ENCODE assay signal across 13 cellular contexts in genomic region chr1:243471026-243471685, GRCh38.
A peak's percentile ranks its signal among the peaks of the same experiment; 100 is the strongest.
DNase-seq lines count a peak whose midpoint lies in the region; ATAC-seq and TF ChIP-seq lines count a peak whose summit lies in the region.
"Had no signal": no experiment of that assay in that cellular context is flagged by ENCODE, and none has a peak within 500 bp of the region (broad histone marks: within the 10 kb centered on the region; RNA-seq: fewer than 3 reads in every experiment).

No MANE protein-coding gene starts in this region.

- ATAC-seq in WTC11 (no peak), HG03442 (IDR thresholded peaks at IDR 0.05; ENCODE audit: unreplicated experiment) (no peak)
- ATAC-seq in activated naive CD4-positive, alpha-beta T cell treated with anti-CD3 and anti-CD28 coated beads, Interleukin-2, amount 50 U/mL, for 72 hours = no peak
- ATAC-seq: activated CD4-positive, CD25-positive, alpha-beta regulatory T cell treated with anti-CD3 and anti-CD28 coated beads, Interleukin-2, amount 50 U/mL, for 24 hours had no signal

- peak overlapping the region; percentile 41 for H3K27ac Mint-ChIP-seq in WTC11
- H3K27ac Mint-ChIP-seq in nephron = peak overlapping the region in 2 of 3 experiments; percentile 6 to 33
- H3K27ac Mint-ChIP-seq in activated naive CD4-positive, alpha-beta T cell treated with anti-CD3 and anti-CD28 coated beads, Interleukin-2, amount 50 U/mL, for 72 hours = peak overlapping the region in 1 of 2 donors; percentile 43

- H3K27me3 Mint-ChIP-seq in WTC11 (ENCODE audit: low read depth) (no peaks in the 10 kb centered on the region), nephron (ENCODE audit: low read depth) (no peaks in the 10 kb centered on the region)

- POLR2A ChIA-PET in WTC11 (lab: Charles Lee) = no interaction called here

- H3K4me1 Mint-ChIP-seq in WTC11 = peaks cover 60% of the 10 kb centered on the region
- H3K4me1 Mint-ChIP-seq in nephron = peaks cover 31% of the 10 kb centered on the region

- TF ChIP-seq CTCF in WTC11 (IDR thresholded peaks at IDR 0.05) (no peak), nephron (IDR thresholded peaks at IDR 0.05; ENCODE audit: unreplicated experiment in 3 of 3) (no peak)

- peak; percentile 64 for DNase-seq in ELF-1 (ENCODE audit: low read depth, low spot score)
- peak; percentile 90 for DNase-seq in NCI-H2171 (lab: John Stamatoyannopoulos, UW)
- DNase-seq in WTC11 (ENCODE audit: low spot score) = peak; percentile 32
- DNase-seq in activated naive CD4-positive, alpha-beta T cell treated with anti-CD3 and anti-CD28 coated beads, Interleukin-2, amount 50 U/mL, for 72 hours (ENCODE audit: low spot score in 2 of 2) = no peak
- no peak for DNase-seq in NCI-H1930 (lab: John Stamatoyannopoulos, UW)
- no peak for DNase-seq in NCI-H69 (lab: John Stamatoyannopoulos, UW)
- DNase-seq: central memory CD4-positive, alpha-beta T cell; EL; NCI-H2029; stimulated activated CD4-positive, alpha-beta T cell treated with anti-CD3 and anti-CD28 coated beads, Interleukin-1b, Interleukin-23, amount 100 ng/mL, for 48 hours had no signal

- H3K36me3 Mint-ChIP-seq in WTC11 (no peaks in the 10 kb centered on the region), nephron (ENCODE audit: low read depth) (no peaks in the 10 kb centered on the region)
- peaks cover 0 to 8% of the 10 kb centered on the region in 2 donors for H3K36me3 Mint-ChIP-seq in activated naive CD4-positive, alpha-beta T cell treated with anti-CD3 and anti-CD28 coated beads, Interleukin-2, amount 50 U/mL, for 72 hours

- H3K4me3 Mint-ChIP-seq in WTC11 = no peak overlapping the region
- H3K4me3 Mint-ChIP-seq in nephron = peak overlapping the region in 1 of 3 experiments; percentile 8

- no peaks in the 10 kb centered on the region for H3K9me3 Mint-ChIP-seq in WTC11
- no peaks in the 10 kb centered on the region for H3K9me3 Mint-ChIP-seq in nephron
- no peaks in the 10 kb centered on the region for H3K9me3 Mint-ChIP-seq in activated naive CD4-positive, alpha-beta T cell treated with anti-CD3 and anti-CD28 coated beads, Interleukin-2, amount 50 U/mL, for 72 hours

- CTCF ChIA-PET in WTC11 (lab: Charles Lee) = interaction anchor here (0.9 to 2.0 kb wide), 3 partner anchors 13 to 128 kb away, joined by 3 to 7 read pairs (median 6); no protein-coding TSS in a partner anchor

TF ChIP-seq in WTC11, 78 proteins besides CTCF, POLR2A, EP300 and RAD21:
- TF ChIP-seq ZNF138 (CRISPR knock-in tag; conservative IDR thresholded peaks at IDR 0.05) = no peak
- no peak for TF ChIP-seq ARID4B (CRISPR knock-in tag; IDR thresholded peaks at IDR 0.05; ENCODE audit: borderline replicate concordance)
- TF ChIP-seq FOXP4 (CRISPR knock-in tag; IDR thresholded peaks at IDR 0.05) = no peak
- TF ChIP-seq GTF2I (CRISPR knock-in tag; conservative IDR thresholded peaks at IDR 0.05) = no peak
- no peak for TF ChIP-seq NR2C2 (CRISPR knock-in tag; IDR thresholded peaks at IDR 0.05)
- no peak for TF ChIP-seq RELA (CRISPR knock-in tag; IDR thresholded peaks at IDR 0.05; ENCODE audit: borderline replicate concordance)
- TF ChIP-seq NR1H2 (CRISPR knock-in tag; IDR thresholded peaks at IDR 0.05) = no peak
- no peak for TF ChIP-seq CBFB (CRISPR knock-in tag; IDR thresholded peaks at IDR 0.05; ENCODE audit: low read depth)
- TF ChIP-seq KAT7 (CRISPR knock-in tag; IDR thresholded peaks at IDR 0.05; ENCODE audit: borderline replicate concordance) = no peak
- no peak for TF ChIP-seq JAZF1 (CRISPR knock-in tag; IDR thresholded peaks at IDR 0.05)
- no peak for TF ChIP-seq ETV6 (CRISPR knock-in tag; IDR thresholded peaks at IDR 0.05)
- TF ChIP-seq JUN (CRISPR knock-in tag; IDR thresholded peaks at IDR 0.05) = no peak
- no peak for TF ChIP-seq MYBL2 (CRISPR knock-in tag; IDR thresholded peaks at IDR 0.05)
- TF ChIP-seq ZNF219 (CRISPR knock-in tag; IDR thresholded peaks at IDR 0.05; ENCODE audit: borderline replicate concordance) = no peak
- TF ChIP-seq E2F1 (CRISPR knock-in tag; IDR thresholded peaks at IDR 0.05) = no peak
- no peak for TF ChIP-seq ESRRA (CRISPR knock-in tag; IDR thresholded peaks at IDR 0.05; ENCODE audit: borderline replicate concordance)

Comparison
In these comparisons a context has a peak if more than half of its experiments do, and no peak if none do; other contexts are left out.
1. DNase-seq: peak in ELF-1 (single experiment), NCI-H2171 (single experiment) and WTC11 (single experiment); none in activated naive CD4-positive, alpha-beta T cell treated with anti-CD3 and anti-CD28 coated beads, Interleukin-2, amount 50 U/mL, for 72 hours (0 of 2), NCI-H1930 (0 of 2) and NCI-H69 (single experiment).